14 cellular contexts compared by ENCODE assay signal in genomic region chr2:224008702-224009261, GRCh38. TPM values are rescaled to one million over a fixed set of nuclear protein-coding genes. Genes with fewer than 3 reads are reported as not detected.
A peak's percentile ranks its signal among the peaks of the same experiment; 100 is the strongest.
DNase-seq lines count a peak whose midpoint lies in the region; ATAC-seq, FAIRE-seq and TF ChIP-seq lines count a peak whose summit lies in the region.
"Had no signal": no experiment of that assay in that cellular context is flagged by ENCODE, and none has a peak within 500 bp of the region (broad histone marks: within the 10 kb centered on the region; RNA-seq: fewer than 3 reads in every experiment).

No MANE protein-coding gene starts in this region.

- H3K4me1 ChIP-seq in right atrium auricular region, result peaks cover 0 to 4% of the 10 kb centered on the region in 2 donors
- no peaks in the 10 kb centered on the region for H3K4me1 ChIP-seq in K562 (replicated peaks in 1 of 2; ENCODE audit: control insufficient read depth in 2 of 2, insufficient read depth in 2 of 2, low read length in 2 of 2)
- peaks cover 0 to 22% (median 5%) of the 10 kb centered on the region in 4 donors for H3K4me1 ChIP-seq in esophagus muscularis mucosa
- H3K4me1 ChIP-seq: suprapubic skin had no signal

- H2AFZ ChIP-seq in K562 (ENCODE audit: low read depth, low read length), result no peak overlapping the region

- TF ChIP-seq CTCF in right atrium auricular region (IDR thresholded peaks at IDR 0.05), result no peak
- TF ChIP-seq CTCF in K562 (IDR thresholded peaks at IDR 0.05 in 2 of 3, conservative IDR thresholded peaks at IDR 0.05 in 1 of 3; ENCODE audit: insufficient read depth in 2 of 3, low read depth in 1 of 3, low read length in 3 of 3), result no peak
- no peak for TF ChIP-seq CTCF in esophagus muscularis mucosa (IDR thresholded peaks at IDR 0.05)

- no peaks in the 10 kb centered on the region for H4K20me1 ChIP-seq in K562 (replicated peaks; ENCODE audit: control insufficient read depth, insufficient read depth, low read length)

- no peak for TF ChIP-seq RAD21 in K562 (CRISPR knock-in tag; conservative IDR thresholded peaks at IDR 0.05 in 1 of 2, IDR thresholded peaks at IDR 0.05 in 1 of 2)

- in situ Hi-C loops in K562 (cut with MboI), result no loop called here
- in situ Hi-C loops in ACHN (cut with HindIII; ENCODE audit: low pct_ligation_motif_present, low pct_unique_long_range_greater_than_20kb, low sequenced_read_pairs), result no loop called here

- POLR2A ChIA-PET in K562 (lab: Yijun Ruan, JAX), result no interaction called here

- WGBS in K562 (ENCODE audit: insufficient coverage, low coverage, missing lambda C conversion rate), result 2% methylated on average over 11 of the region's 12 CpGs
- 84% methylated on average over 12 of the region's 12 CpGs for WGBS in esophagus muscularis mucosa

- no peak overlapping the region for H3K4me3 ChIP-seq in right atrium auricular region
- H3K4me3 ChIP-seq in K562, result no peak overlapping the region
- H3K4me3 ChIP-seq in esophagus muscularis mucosa, result no peak overlapping the region
- H3K4me3 ChIP-seq: lung, suprapubic skin had no signal

- ATAC-seq in left cardiac atrium, result peak; percentile 14 to 24
- peak; percentile 73 for ATAC-seq in K562
- peak; percentile 92 for ATAC-seq in left colon
- ATAC-seq in HG03135 (IDR thresholded peaks at IDR 0.05; ENCODE audit: unreplicated experiment), result no peak
- ATAC-seq: Right ventricle myocardium inferior had no signal

- no peaks in the 10 kb centered on the region for H3K9me3 ChIP-seq in right atrium auricular region
- no peaks in the 10 kb centered on the region for H3K9me3 ChIP-seq in K562 (replicated peaks; ENCODE audit: control insufficient read depth, insufficient read depth, low read depth, low read length)
- H3K9me3 ChIP-seq in esophagus muscularis mucosa, result no peaks in the 10 kb centered on the region
- H3K9me3 ChIP-seq: suprapubic skin had no signal

- H3K9ac ChIP-seq in K562 (ENCODE audit: insufficient read depth in 1 of 2, low read depth in 2 of 2, low read length in 2 of 2), result no peak overlapping the region

- no peak for FAIRE-seq in K562 (lab: Jason Lieb, UNC)

- no peak for TF ChIP-seq EP300 in K562 (IDR thresholded peaks at IDR 0.05; ENCODE audit: low read length)
- TF ChIP-seq EP300 in esophagus muscularis mucosa (IDR thresholded peaks at IDR 0.05), result no peak

- intact Hi-C loops in left cardiac atrium (cut with DNase I), result no loop called here
- intact Hi-C loops in K562 (cut with micrococcal nuclease), result no loop called here
- intact Hi-C loops in left colon (cut with DNase I, micrococcal nuclease), result no loop called here
- intact Hi-C loops in esophagus muscularis mucosa (cut with DNase I), result no loop called here

- H3K27ac ChIP-seq in right atrium auricular region (no peak overlapping the region), K562 (ENCODE audit: extremely low read depth, low read depth, low read length) (no peak overlapping the region), esophagus muscularis mucosa (replicated peaks in 1 of 4) (no peak overlapping the region)
- H3K27ac ChIP-seq: suprapubic skin had no signal

- CTCF ChIA-PET in K562 (lab: Yijun Ruan, JAX; ENCODE audit: low intra/inter-chr PET ratio), result no interaction called here

- H3K9me1 ChIP-seq in K562 (ENCODE audit: control insufficient read depth, insufficient read depth, low read length), result no peaks in the 10 kb centered on the region

- TF ChIP-seq POLR2A in K562 (conservative IDR thresholded peaks at IDR 0.05), result no peak
- TF ChIP-seq POLR2A in esophagus muscularis mucosa (IDR thresholded peaks at IDR 0.05; ENCODE audit: low read depth), result no peak

- DNase-seq in left cardiac atrium (no peak), right atrium auricular region (ENCODE audit: low spot score) (no peak), K562 (ENCODE audit: extremely low read depth in 1 of 4, low spot score in 3 of 4) (no peak), left colon (peak; percentile 38 to 46), A172 (ENCODE audit: low spot score) (no peak), esophagus muscularis mucosa (ENCODE audit: extremely low spot score) (no peak), ACHN (no peak)
- DNase-seq: activated naive CD4-positive, alpha-beta T cell; NCI-H1105; NCI-H69 had no signal

- no peaks in the 10 kb centered on the region for H3K36me3 ChIP-seq in right atrium auricular region
- no peaks in the 10 kb centered on the region for H3K36me3 ChIP-seq in K562 (ENCODE audit: control insufficient read depth, insufficient read depth, low read length)
- no peaks in the 10 kb centered on the region for H3K36me3 ChIP-seq in esophagus muscularis mucosa
- H3K36me3 ChIP-seq: suprapubic skin had no signal

- no peaks in the 10 kb centered on the region for H3K79me2 ChIP-seq in K562 (ENCODE audit: control insufficient read depth, insufficient read depth, low read length)

- no TSS peak for BruUV-seq in K562 (replicated peaks; lab: Mats Ljungman, UMichigan)

- H3K4me2 ChIP-seq in K562 (ENCODE audit: insufficient read depth, low read length), result no peak overlapping the region

- H3K27me3 ChIP-seq in right atrium auricular region, result no peaks in the 10 kb centered on the region
- H3K27me3 ChIP-seq in K562 (ENCODE audit: control insufficient read depth in 2 of 2, insufficient read depth in 2 of 2, low read length in 2 of 2), result peaks cover 7 to 10% of the 10 kb centered on the region in 2 experiments; a peak in 3 of 5 replicates
- no peaks in the 10 kb centered on the region for H3K27me3 ChIP-seq in esophagus muscularis mucosa
- H3K27me3 ChIP-seq: suprapubic skin had no signal

TF ChIP-seq in K562, 482 proteins besides CTCF, POLR2A, EP300 and RAD21 (continues in another document):
- TF ChIP-seq ZNF239 (CRISPR knock-in tag; IDR thresholded peaks at IDR 0.05) (no peak), BRD4 (IDR thresholded peaks at IDR 0.05) (no peak)

RNA-seq across cellular contexts. Expression of gene SERPINE2, which starts 30.3 kb away (rescaled TPM):
- total RNA-seq in left cardiac atrium (10 to 100 TPM; 14.9 to 52.8 TPM), right atrium auricular region (10 to 100 TPM; 20.2 to 54.3 TPM), K562 (2014; rRNA removed) (not detected in 2 replicates), K562 (2014; rRNA removed; fragmentation: Illumina TruSeq; extraction: Trizol) (not detected in 2 replicates), K562 (2015; rRNA removed; fragmentation: Illumina TruSeq; extraction: Trizol) (not detected in 2 replicates), K562 (2021) (0.13 and 0.58 TPM in 2 replicates), left colon (10 to 100 TPM in 1 of 2 donors, 1 to 10 TPM in 1; 8.8 to 24.8 TPM), esophagus muscularis mucosa (100 to 1,000 TPM in 1 of 4 donors, 10 to 100 TPM in 3; 20.4 to 126 (median 42.1) TPM)
- not detected in 2 replicates for total RNA-seq in K562 (2011; cell fraction: chromatin; rRNA removed; ENCODE audit: low replicate concordance)
- total RNA-seq in K562 (2011; cell fraction: nucleolus; rRNA removed), result 0.50 TPM in 1 of 2 replicates, not detected in the other
- 0.66 TPM in 1 of 2 replicates, not detected in the other for total RNA-seq in K562 (2011; cell fraction: nucleoplasm; rRNA removed)
- polyA plus RNA-seq in K562 (2011; rRNA removed) (0.01 TPM in 1 of 2 replicates, not detected in the other), K562 (2014; fragmentation: Illumina TruSeq; extraction: Trizol) (0.16 and 0.29 TPM in 2 replicates), K562 (2014; fragmentation: Nextera tagmentation; extraction: Ambion mirVana) (under 1 TPM in 1 of 2 experiments, not detected in 1; 0.03 TPM), K562 (2014; rRNA removed) (not detected in 2 replicates)
- 0.09 TPM in 1 of 2 replicates, not detected in the other for polyA plus RNA-seq in K562 (2011; cell fraction: cytosol; rRNA removed)
- 0.18 and 0.23 TPM in 2 replicates for polyA plus RNA-seq in K562 (2011; cell fraction: nucleus; rRNA removed)
- polyA plus RNA-seq in K562 (2012), result 0.22 and 1.3 TPM in 2 replicates
- not detected in 2 replicates for polyA minus RNA-seq in K562 (2011; rRNA and poly(A)+ RNA removed)
- not detected in 2 replicates for polyA minus RNA-seq in K562 (2011; cell fraction: cytosol; rRNA and poly(A)+ RNA removed)
- polyA minus RNA-seq in K562 (2011; cell fraction: nucleus; rRNA and poly(A)+ RNA removed), result not detected in 2 replicates
- total RNA-seq in A172 (2014; rRNA removed; shearing (Covaris generic)), result 266 and 429 TPM in 2 replicates

RNA-seq across cellular contexts. Expression of gene MRPL44, which starts 51.5 kb away (rescaled TPM):
- total RNA-seq in left cardiac atrium, result 10 to 100 TPM; 28.0 to 29.5 TPM
- 10 to 100 TPM; 21.8 to 43.7 TPM for total RNA-seq in right atrium auricular region
- 5.0 and 7.2 TPM in 2 replicates for total RNA-seq in K562 (2011; cell fraction: chromatin; rRNA removed; ENCODE audit: low replicate concordance)
- 5.2 and 5.7 TPM in 2 replicates for total RNA-seq in K562 (2011; cell fraction: nucleolus; rRNA removed)
- 6.1 and 6.8 TPM in 2 replicates for total RNA-seq in K562 (2011; cell fraction: nucleoplasm; rRNA removed)
- total RNA-seq in K562 (2014; rRNA removed), result 18.3 and 20.2 TPM in 2 replicates
- 24.0 and 26.7 TPM in 2 replicates for total RNA-seq in K562 (2014; rRNA removed; fragmentation: Illumina TruSeq; extraction: Trizol)
- total RNA-seq in K562 (2015; rRNA removed; fragmentation: Illumina TruSeq; extraction: Trizol), result 24.5 and 26.0 TPM in 2 replicates
- total RNA-seq in K562 (2021), result 19.3 and 20.7 TPM in 2 replicates
- polyA plus RNA-seq in K562 (2011; rRNA removed), result 14.5 and 16.5 TPM in 2 replicates
- polyA plus RNA-seq in K562 (2011; cell fraction: cytosol; rRNA removed), result 10.5 and 14.4 TPM in 2 replicates
- polyA plus RNA-seq in K562 (2011; cell fraction: nucleus; rRNA removed), result 3.4 and 3.9 TPM in 2 replicates
- polyA plus RNA-seq in K562 (2012), result 14.4 and 17.9 TPM in 2 replicates
- 25.4 and 26.7 TPM in 2 replicates for polyA plus RNA-seq in K562 (2014; fragmentation: Illumina TruSeq; extraction: Trizol)
- polyA plus RNA-seq in K562 (2014; fragmentation: Nextera tagmentation; extraction: Ambion mirVana), result 10 to 100 TPM; 10.4 to 16.4 TPM
- polyA plus RNA-seq in K562 (2014; rRNA removed), result 20.8 and 23.4 TPM in 2 replicates
- 8.6 and 9.7 TPM in 2 replicates for polyA minus RNA-seq in K562 (2011; rRNA and poly(A)+ RNA removed)
- polyA minus RNA-seq in K562 (2011; cell fraction: cytosol; rRNA and poly(A)+ RNA removed), result 8.9 and 10.0 TPM in 2 replicates
- 4.3 and 7.1 TPM in 2 replicates for polyA minus RNA-seq in K562 (2011; cell fraction: nucleus; rRNA and poly(A)+ RNA removed)
- 10 to 100 TPM; 28.6 to 35.5 TPM for total RNA-seq in left colon
- total RNA-seq in A172 (2014; rRNA removed; shearing (Covaris generic)), result 63.1 and 69.4 TPM in 2 replicates
- total RNA-seq in esophagus muscularis mucosa, result 10 to 100 TPM; 18.3 to 24.7 (median 19.6) TPM

Comparison
In these comparisons a context has a peak if more than half of its experiments do, and no peak if none do; other contexts are left out.
1. DNase-seq: peak in left colon (2 of 2); none in left cardiac atrium (single experiment), right atrium auricular region (single experiment), K562 (0 of 4), A172 (single experiment), esophagus muscularis mucosa (single experiment) and ACHN (single experiment).
2. RNA of gene SERPINE2, which starts 30.3 kb away (total RNA-seq): 266 to 429 TPM in A172, 20.4 to 126 TPM in esophagus muscularis mucosa, 20.2 to 54.3 TPM in right atrium auricular region, 14.9 to 52.8 TPM in left cardiac atrium and 8.8 to 24.8 TPM in left colon; 0.13 to 0.66 TPM in K562; every median in the first group is over 4 times any median in the second.